ENCODE assay signal across 15 cellular contexts in the genomic region with DNA sequence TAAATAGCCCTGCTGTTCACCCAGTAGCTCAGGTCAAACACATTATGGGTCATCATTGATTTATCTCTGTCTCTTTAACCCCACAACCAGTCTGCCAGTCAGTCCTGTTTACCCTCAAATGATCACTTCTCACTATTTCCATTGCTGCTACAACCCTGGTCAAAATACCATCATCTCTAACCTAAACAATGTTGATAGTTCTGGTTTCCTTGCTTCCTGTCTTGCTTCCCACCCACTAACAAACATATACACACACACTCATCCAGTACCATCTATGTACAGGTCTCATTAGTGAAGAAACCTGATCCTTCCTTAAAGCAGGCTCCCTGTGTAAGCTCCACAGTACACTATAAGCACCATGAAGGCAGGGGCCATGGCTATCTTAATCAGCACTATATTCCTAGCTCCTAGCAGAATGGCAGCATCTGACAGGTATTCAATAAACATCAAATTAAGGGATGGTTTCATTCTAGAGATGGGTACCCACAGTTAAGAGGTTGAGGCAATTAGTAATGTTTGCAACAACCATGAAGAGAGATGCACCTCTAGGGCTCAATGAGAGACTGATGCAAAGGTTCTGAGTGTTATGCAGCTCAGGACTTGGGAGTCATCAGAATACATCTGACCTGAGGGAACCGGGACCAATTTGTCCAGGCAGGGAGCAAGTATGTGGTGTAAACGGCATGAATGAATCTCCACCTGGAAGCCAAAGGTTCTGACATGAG. TPM values are rescaled to one million over a fixed set of nuclear protein-coding genes. Genes with fewer than 3 reads are reported as not detected.
"Had no signal": no experiment of that assay in that cellular context is flagged by ENCODE, and none has a peak within 500 bp of the region (broad histone marks: within the 10 kb centered on the region; RNA-seq: fewer than 3 reads in every experiment).

No MANE protein-coding gene starts in this region.

- DNase-seq: activated CD4-positive, alpha-beta memory T cell treated with anti-CD3 and anti-CD28 coated beads for 36 hours; activated T-cell treated with anti-CD3 and anti-CD28 coated beads for 4 hours; hypothalamus; left cardiac atrium; occipital lobe; psoas muscle; sigmoid colon; stomach had no signal

- H3K27me3 ChIP-seq: sigmoid colon, stomach had no signal

- H3K27ac ChIP-seq: psoas muscle, sigmoid colon, stomach, thoracic aorta had no signal

- H3K27me3 Mint-ChIP-seq: activated CD4-positive, alpha-beta memory T cell treated with anti-CD3 and anti-CD28 coated beads for 36 hours had no signal

- H3K36me3 Mint-ChIP-seq: activated CD4-positive, alpha-beta memory T cell treated with anti-CD3 and anti-CD28 coated beads for 36 hours had no signal

- H3K4me1 ChIP-seq: sigmoid colon had no signal

- H3K36me3 ChIP-seq: sigmoid colon, stomach, thoracic aorta had no signal

- H3K4me3 Mint-ChIP-seq: activated CD4-positive, alpha-beta memory T cell treated with anti-CD3 and anti-CD28 coated beads for 36 hours; nephron had no signal

- ATAC-seq: esophagus mucosa, left cardiac atrium, psoas muscle had no signal

- H3K27ac Mint-ChIP-seq: activated CD4-positive, alpha-beta memory T cell treated with anti-CD3 and anti-CD28 coated beads for 36 hours; nephron had no signal

- H3K4me3 ChIP-seq: psoas muscle, sigmoid colon, stomach, thoracic aorta had no signal

- H3K9me3 ChIP-seq: psoas muscle, sigmoid colon, stomach, thoracic aorta had no signal

- H3K9me3 Mint-ChIP-seq: activated CD4-positive, alpha-beta memory T cell treated with anti-CD3 and anti-CD28 coated beads for 36 hours; nephron had no signal

RNA-seq across cellular contexts. Expression of gene BRDT, which starts 53.2 kb away (rescaled TPM):
- total RNA-seq: activated CD4-positive, alpha-beta memory T cell treated with anti-CD3 and anti-CD28 coated beads for 36 hours; astrocyte; esophagus mucosa; left cardiac atrium; lung microvascular endothelial cell; occipital lobe; psoas muscle; sigmoid colon; stomach; T-helper 2 cell treated with Interferon-gamma antibody and Interleukin-4, amounts not matched to agents 100 ng/mL and 5 ng/mL, for 36 hours; thoracic aorta; ureter had no signal
- polyA plus RNA-seq: psoas muscle, sigmoid colon, stomach had no signal
